In the genomic region with DNA sequence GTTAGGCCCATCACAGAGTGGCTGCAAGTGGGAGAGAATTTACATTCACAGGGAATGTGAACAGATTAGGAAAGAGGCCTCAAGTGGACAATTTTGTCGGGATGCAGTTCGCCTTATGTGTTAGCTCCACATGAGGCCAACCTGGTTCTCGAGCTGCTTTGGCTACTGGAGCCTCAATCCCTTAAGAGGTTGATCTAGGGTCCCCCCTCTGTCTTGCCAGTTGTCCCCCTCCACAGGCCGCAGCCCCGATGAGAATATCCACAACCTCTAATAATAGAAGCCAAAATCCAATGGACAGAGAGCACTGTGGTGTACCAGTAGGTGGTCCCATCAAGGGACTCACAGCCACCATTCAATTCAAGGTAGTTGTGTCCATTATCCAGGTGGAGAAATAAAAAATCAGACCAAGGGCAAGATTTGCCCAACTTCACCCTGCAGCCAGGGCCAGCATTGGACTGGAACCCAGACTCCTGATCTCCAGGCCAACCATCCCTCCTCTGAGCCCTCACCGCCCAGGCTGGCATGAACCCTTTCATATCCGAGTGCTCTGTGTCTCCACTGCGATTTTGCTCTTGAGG, we compare ENCODE assay signal across 25 cellular contexts.
"Had no signal": no experiment of that assay in that cellular context is flagged by ENCODE, and none has a peak within 500 bp of the region (broad histone marks: within the 10 kb centered on the region; RNA-seq: fewer than 3 reads in every experiment).

No MANE protein-coding gene starts in this region.

- H3K9me3 Mint-ChIP-seq: activated naive CD4-positive, alpha-beta T cell treated with anti-CD3 and anti-CD28 coated beads, Interleukin-2, amount 50 U/mL, for 24 hours; activated T-helper 1 cell treated with anti-CD3 and anti-CD28 coated beads, Interleukin-12 subunit alpha, Interleukin-12 subunit beta, Interleukin-2, Interleukin-4 antibody, amounts not matched to agents 30 ng/mL and 10 ng/mL and 1 ng/mL, durations not matched to agents 14 hours and 24 hours and 36 hours; T-helper 1 cell treated with Interleukin-12 subunit alpha and Interleukin-12 subunit beta and Interleukin-4 antibody, amounts not matched to agents 30 μg/mL and 1 μg/mL, for 36 hours; WTC11 had no signal

- DNase-seq: activated CD4-positive, alpha-beta T cell treated with anti-CD3 and anti-CD28 coated beads for 48 hours; activated CD4-positive, alpha-beta T cell treated with anti-CD3 and anti-CD28 coated beads, Interleukin-2, amount 50 U/mL, for 4 hours; activated CD4-positive, CD25-positive, alpha-beta regulatory T cell treated with anti-CD3 and anti-CD28 coated beads, Interleukin-2, amount 50 U/mL, for 72 hours; activated CD8-positive, alpha-beta memory T cell treated with anti-CD3 and anti-CD28 coated beads, Interleukin-2, amount 50 U/mL, for 48 hours; activated CD8-positive, alpha-beta T cell treated with anti-CD3 and anti-CD28 coated beads, Interleukin-2, amount 10 ng/mL, durations not matched to agents 7 days and 5 days; activated effector memory CD4-positive, alpha-beta T cell treated with Interleukin-2 at 50 U/mL for 16 hours; activated naive CD4-positive, alpha-beta T cell; activated T-cell treated with anti-CD3 and anti-CD28 coated beads, Interleukin-2, amount 50 U/mL, for 1 hour; aorta; MG63; MV-4-11; NCI-H1092 treated with DMSO at 0.1 percent for 48 hours; NCI-H1417 treated with DMSO at 0.1 percent for 48 hours; NCI-H1694; NCI-H2029; NCI-H345; NCI-H510A; NCI-H526 treated with DMSO at 0.1 percent for 48 hours; NCI-H82; PC-3; SHP77 treated with DMSO at 0.1 percent for 48 hours had no signal

- H3K4me3 ChIP-seq: MG63 had no signal

- H3K36me3 ChIP-seq: MG63 had no signal

- H3K27ac Mint-ChIP-seq: activated CD8-positive, alpha-beta T cell treated with anti-CD3 and anti-CD28 coated beads, Interleukin-2, amount 10 ng/mL, durations not matched to agents 7 days and 5 days; activated naive CD4-positive, alpha-beta T cell treated with anti-CD3 and anti-CD28 coated beads, Interleukin-2, amount 50 U/mL, for 24 hours; activated T-helper 1 cell treated with anti-CD3 and anti-CD28 coated beads, Interleukin-12 subunit alpha, Interleukin-12 subunit beta, Interleukin-2, Interleukin-4 antibody, amounts not matched to agents 30 ng/mL and 10 ng/mL and 1 ng/mL, durations not matched to agents 14 hours and 24 hours and 36 hours; T-helper 1 cell treated with Interleukin-12 subunit alpha and Interleukin-12 subunit beta and Interleukin-4 antibody, amounts not matched to agents 30 μg/mL and 1 μg/mL, for 36 hours; WTC11 had no signal

- H3K4me3 Mint-ChIP-seq: activated CD8-positive, alpha-beta T cell treated with anti-CD3 and anti-CD28 coated beads, Interleukin-2, amount 10 ng/mL, durations not matched to agents 7 days and 5 days; activated naive CD4-positive, alpha-beta T cell treated with anti-CD3 and anti-CD28 coated beads, Interleukin-2, amount 50 U/mL, for 24 hours; activated T-helper 1 cell treated with anti-CD3 and anti-CD28 coated beads, Interleukin-12 subunit alpha, Interleukin-12 subunit beta, Interleukin-2, Interleukin-4 antibody, amounts not matched to agents 30 ng/mL and 10 ng/mL and 1 ng/mL, durations not matched to agents 14 hours and 24 hours and 36 hours; T-helper 1 cell treated with Interleukin-12 subunit alpha and Interleukin-12 subunit beta and Interleukin-4 antibody, amounts not matched to agents 30 μg/mL and 1 μg/mL, for 36 hours; WTC11 had no signal

- H3K36me3 Mint-ChIP-seq: activated naive CD4-positive, alpha-beta T cell treated with anti-CD3 and anti-CD28 coated beads, Interleukin-2, amount 50 U/mL, for 24 hours; WTC11 had no signal

- H3K9me3 ChIP-seq: MG63 had no signal

- ATAC-seq: activated CD8-positive, alpha-beta T cell treated with anti-CD3 and anti-CD28 coated beads, Interleukin-2, amount 10 ng/mL, durations not matched to agents 7 days and 5 days; PC-3; WTC11 had no signal
